In genomic region chr15:62125763-62126162, GRCh38 we compare ENCODE assay signal across 8 cellular contexts. TPM values are rescaled to one million over a fixed set of nuclear protein-coding genes. Genes with fewer than 3 reads are reported as not detected.
A peak's percentile ranks its signal among the peaks of the same experiment; 100 is the strongest.
DNase-seq lines count a peak whose midpoint lies in the region; TF ChIP-seq lines count a peak whose summit lies in the region.

No MANE protein-coding gene starts in this region.

- DNase-seq in MM.1S (no peak), SK-N-SH (peak; percentile 36), iPS-NIHi11 (ENCODE audit: low spot score) (peak; percentile 26), CD14-positive monocyte (ENCODE audit: low spot score) (no peak), medulla oblongata (ENCODE audit: extremely low spot score) (no peak), sigmoid colon (no peak)
- no peak for DNase-seq in activated CD8-positive, alpha-beta memory T cell treated with anti-CD3 and anti-CD28 coated beads, Interleukin-2, amount 50 U/mL, for 4 hours

- no peak overlapping the region for H2AFZ ChIP-seq in MM.1S (ENCODE audit: low read length)
- no peak overlapping the region for H2AFZ ChIP-seq in SK-N-SH (ENCODE audit: low read depth)

- H3F3A ChIP-seq in MM.1S (ENCODE audit: insufficient read depth, low read length) (peaks cover 15% of the 10 kb centered on the region), SK-N-SH (replicated peaks; ENCODE audit: insufficient read depth) (no peaks in the 10 kb centered on the region)

- no peak overlapping the region for H3K27ac Mint-ChIP-seq in CD14-positive monocyte

- no peak for TF ChIP-seq POLR2A in sigmoid colon (IDR thresholded peaks at IDR 0.05)

- POLR2A ChIA-PET in SK-N-SH (lab: Yijun Ruan, JAX): no interaction called here

- intact Hi-C loops in CD14-positive monocyte (cut with micrococcal nuclease) (no loop called here), sigmoid colon (cut with DNase I) (no loop called here)

- H3K9me3 ChIP-seq in MM.1S (replicated peaks; ENCODE audit: insufficient read depth, low read length) (no peaks in the 10 kb centered on the region), SK-N-SH (no peaks in the 10 kb centered on the region), sigmoid colon (no peaks in the 10 kb centered on the region)

- H3K27me3 ChIP-seq in MM.1S (replicated peaks; ENCODE audit: insufficient read depth, low read length): no peaks in the 10 kb centered on the region
- H3K27me3 ChIP-seq in SK-N-SH (ENCODE audit: insufficient read depth): no peaks in the 10 kb centered on the region
- no peaks in the 10 kb centered on the region for H3K27me3 ChIP-seq in sigmoid colon

- H3K4me2 ChIP-seq in MM.1S (ENCODE audit: low read depth, low read length) (no peak overlapping the region), SK-N-SH (no peak overlapping the region)

- TF ChIP-seq EP300 in SK-N-SH (IDR thresholded peaks at IDR 0.05; ENCODE audit: borderline replicate concordance in 1 of 2, low read depth in 1 of 2, low read length in 1 of 2) (no peak), sigmoid colon (IDR thresholded peaks at IDR 0.05) (no peak)

- H3K4me3 Mint-ChIP-seq in CD14-positive monocyte: no peak overlapping the region

- no peaks in the 10 kb centered on the region for H3K36me3 Mint-ChIP-seq in CD14-positive monocyte

- TF ChIP-seq CTCF in C4-2B (conservative IDR thresholded peaks at IDR 0.05) (peak; percentile 77), MM.1S (IDR thresholded peaks at IDR 0.05; ENCODE audit: low read length) (peak; percentile 21; the same call in 1 of the 2 replicates), SK-N-SH (IDR thresholded peaks at IDR 0.05) (peak; percentile 53), CD14-positive monocyte (IDR thresholded peaks at IDR 0.05) (no peak), sigmoid colon (IDR thresholded peaks at IDR 0.05) (peak in 2 of 4 experiments; percentile 21 to 24)

- no peaks in the 10 kb centered on the region for H3K36me3 ChIP-seq in MM.1S (replicated peaks; ENCODE audit: insufficient read depth, low read length)
- H3K36me3 ChIP-seq in SK-N-SH (replicated peaks in 1 of 2; ENCODE audit: control insufficient read depth in 1 of 2, insufficient read depth in 2 of 2, low read length in 1 of 2): no peaks in the 10 kb centered on the region
- H3K36me3 ChIP-seq in sigmoid colon: no peaks in the 10 kb centered on the region

- CTCF ChIA-PET in SK-N-SH (lab: Yijun Ruan, JAX): interaction anchor here (0.8 to 3.4 kb wide), 19 partner anchors 13 to 182 kb away, joined by 3 to 24 read pairs (median 3); partner anchors contain the start of gene VPS13C

- H3K4me3 ChIP-seq in MM.1S (ENCODE audit: low read length): no peak overlapping the region
- no peak overlapping the region for H3K4me3 ChIP-seq in SK-N-SH (ENCODE audit: low read depth in 2 of 2, low read length in 1 of 2)
- H3K4me3 ChIP-seq in sigmoid colon: no peak overlapping the region

- 10% methylated on average over 2 of the region's 2 CpGs for WGBS in SK-N-SH (ENCODE audit: low lambda C conversion rate)
- 8 to 36% methylated on average over 2 of the region's 2 CpGs for WGBS in sigmoid colon, 2 donors

- H4K20me1 ChIP-seq in MM.1S (ENCODE audit: insufficient read depth, low read length): no peaks in the 10 kb centered on the region
- no peaks in the 10 kb centered on the region for H4K20me1 ChIP-seq in SK-N-SH (ENCODE audit: insufficient read depth)

- TF ChIP-seq RAD21 in SK-N-SH (IDR thresholded peaks at IDR 0.05; ENCODE audit: low read length): peak; percentile 59

- H3K27me3 Mint-ChIP-seq in CD14-positive monocyte (ENCODE audit: low read depth in 3 of 3): peaks cover 0 to 6% (median 3%) of the 10 kb centered on the region in 3 donors

- H3K79me2 ChIP-seq in MM.1S (ENCODE audit: low read length): no peaks in the 10 kb centered on the region
- no peaks in the 10 kb centered on the region for H3K79me2 ChIP-seq in SK-N-SH (ENCODE audit: insufficient read depth)

- peaks cover 18% of the 10 kb centered on the region for H3K4me1 Mint-ChIP-seq in CD14-positive monocyte

- H3K9ac ChIP-seq in MM.1S (ENCODE audit: low read length) (no peak overlapping the region), SK-N-SH (no peak overlapping the region)

- no peak overlapping the region for H3K27ac ChIP-seq in C4-2B
- H3K27ac ChIP-seq in MM.1S (ENCODE audit: low read length): no peak overlapping the region
- no peak overlapping the region; a peak in 1 of 4 replicates for H3K27ac ChIP-seq in SK-N-SH (ENCODE audit: low read depth in 2 of 2, low read length in 1 of 2)
- H3K27ac ChIP-seq in sigmoid colon: no peak overlapping the region

- H3K9me3 Mint-ChIP-seq in CD14-positive monocyte: peaks cover 0 to 7% (median 3%) of the 10 kb centered on the region in 7 donors

- H3K9me2 ChIP-seq in MM.1S (replicated peaks; ENCODE audit: insufficient read depth, low read length) (no peaks in the 10 kb centered on the region), SK-N-SH (no peaks in the 10 kb centered on the region)

- H3K4me1 ChIP-seq in MM.1S (ENCODE audit: low read length): peaks cover 50% of the 10 kb centered on the region
- peaks cover 0 to 5% of the 10 kb centered on the region in 2 experiments; a peak in 2 of 4 replicates for H3K4me1 ChIP-seq in SK-N-SH (ENCODE audit: control insufficient read depth in 1 of 2, insufficient read depth in 2 of 2, low read depth in 1 of 2, low read length in 1 of 2)
- no peaks in the 10 kb centered on the region for H3K4me1 ChIP-seq in sigmoid colon

TF ChIP-seq in SK-N-SH, 30 proteins besides CTCF, POLR2A, EP300 and RAD21:
- TF ChIP-seq ELF1 (IDR thresholded peaks at IDR 0.05) (no peak), SMC3 (IDR thresholded peaks at IDR 0.05; ENCODE audit: low read depth, low read length) (peak; percentile 42; the same call in 1 of the 2 replicates), TEAD4 (IDR thresholded peaks at IDR 0.05; ENCODE audit: borderline replicate concordance, insufficient read depth) (no peak), TCF12 (IDR thresholded peaks at IDR 0.05) (0 out of 2 replicates have a peak, but pooled peaks have one; percentile 8)

RNA-seq across cellular contexts. Expression of gene C2CD4B, which starts 39.3 kb away (rescaled TPM):
- not detected in 2 replicates for polyA plus RNA-seq in SK-N-SH (2012; rRNA removed)
- not detected in 2 replicates for polyA plus RNA-seq in SK-N-SH (2012; cell fraction: cytosol; rRNA removed)
- not detected in 2 replicates for polyA plus RNA-seq in SK-N-SH (2012; cell fraction: nucleus; rRNA removed)
- polyA plus RNA-seq in CD14-positive monocyte: not detected
- 1 to 10 TPM in 3 of 4 donors, not detected in 1; 1.2 to 4.6 (median 1.8) TPM for total RNA-seq in sigmoid colon
- polyA plus RNA-seq in sigmoid colon: 1 to 10 TPM in 2 of 3 donors, under 1 TPM in 1; 0.60 to 1.7 (median 1.2) TPM

RNA-seq across cellular contexts. Expression of gene C2CD4A, which starts 59.0 kb away (rescaled TPM):
- polyA plus RNA-seq in SK-N-SH (2012; rRNA removed): not detected in 2 replicates
- under 0.01 TPM in 1 of 2 replicates, not detected in the other for polyA plus RNA-seq in SK-N-SH (2012; cell fraction: cytosol; rRNA removed)
- polyA plus RNA-seq in SK-N-SH (2012; cell fraction: nucleus; rRNA removed): not detected in 2 replicates
- not detected for polyA plus RNA-seq in CD14-positive monocyte
- total RNA-seq in sigmoid colon: under 1 TPM in 1 of 4 donors, not detected in 3; 0.27 TPM
- 1 to 10 TPM in 1 of 3 donors, under 1 TPM in 2; under 0.01 to 2.2 (median 0.23) TPM for polyA plus RNA-seq in sigmoid colon

Comparison
In these comparisons a context has a peak if more than half of its experiments do, and no peak if none do; other contexts are left out.
1. DNase-seq: peak in SK-N-SH (single experiment) and iPS-NIHi11 (single experiment); none in MM.1S (single experiment), CD14-positive monocyte (single experiment), activated CD8-positive, alpha-beta memory T cell treated with anti-CD3 and anti-CD28 coated beads, Interleukin-2, amount 50 U/mL, for 4 hours (single experiment), medulla oblongata (single experiment) and sigmoid colon (single experiment).